23 cellular contexts compared by ENCODE assay signal in genomic region chr3:65080432-65080831, GRCh38.
A peak's percentile ranks its signal among the peaks of the same experiment; 100 is the strongest.
DNase-seq lines count a peak whose midpoint lies in the region; ATAC-seq and TF ChIP-seq lines count a peak whose summit lies in the region.
"Had no signal": no experiment of that assay in that cellular context is flagged by ENCODE, and none has a peak within 500 bp of the region (broad histone marks: within the 10 kb centered on the region; RNA-seq: fewer than 3 reads in every experiment).

No MANE protein-coding gene starts in this region.

- TF ChIP-seq POLR2A in thyroid gland (IDR thresholded peaks at IDR 0.05), result no peak

- H3K27me3 ChIP-seq in heart right ventricle, result no peaks in the 10 kb centered on the region
- H3K27me3 ChIP-seq in SJCRH30, result no peaks in the 10 kb centered on the region
- H3K27me3 ChIP-seq in hepatocyte, result no peaks in the 10 kb centered on the region
- H3K27me3 ChIP-seq in thyroid gland, result no peaks in the 10 kb centered on the region
- H3K27me3 ChIP-seq: body of pancreas, Peyer's patch, vagina had no signal

- H3K27ac ChIP-seq in heart right ventricle (no peak overlapping the region), SJCRH30 (no peak overlapping the region), hepatocyte (no peak overlapping the region), thyroid gland (no peak overlapping the region)
- H3K27ac ChIP-seq: body of pancreas, dorsolateral prefrontal cortex, Peyer's patch, vagina had no signal

- H3K36me3 ChIP-seq in heart right ventricle (no peaks in the 10 kb centered on the region), SJCRH30 (no peaks in the 10 kb centered on the region), hepatocyte (replicated peaks; ENCODE audit: insufficient read depth, low read depth) (no peaks in the 10 kb centered on the region), thyroid gland (no peaks in the 10 kb centered on the region)
- H3K36me3 ChIP-seq: Peyer's patch, vagina had no signal

- H3K79me2 ChIP-seq in hepatocyte, result no peaks in the 10 kb centered on the region

- DNase-seq in heart right ventricle (peak in 1 of 2 donors; percentile 5), Right ventricle myocardium inferior (ENCODE audit: missing footprints) (no peak), SJCRH30 (peak; percentile 3 to 4), hepatocyte (ENCODE audit: low spot score) (peak; percentile 21), thyroid gland (peak; percentile 15 to 29), NCI-H1930 (lab: John Stamatoyannopoulos, UW) (no peak)
- DNase-seq: activated T-cell treated with anti-CD3 and anti-CD28 coated beads, Interleukin-2, amount 50 U/mL, for 72 hours; CD8-positive, alpha-beta memory T cell; dorsolateral prefrontal cortex; immature natural killer cell; IMR-90; midbrain; MV-4-11; NCI-H2081 treated with DMSO at 0.1 percent for 48 hours; NCI-H748 treated with DMSO at 0.1 percent for 48 hours; Peyer's patch; stimulated activated CD4-positive, alpha-beta T cell treated with anti-CD3 and anti-CD28 coated beads, Interleukin-4, amount 100 ng/mL, for 1 hour; T-cell had no signal

- H3K4me1 ChIP-seq in heart right ventricle (peaks cover 0 to 9% (median 0%) of the 10 kb centered on the region in 9 donors), SJCRH30 (no peaks in the 10 kb centered on the region), hepatocyte (ENCODE audit: insufficient read depth) (no peaks in the 10 kb centered on the region), thyroid gland (no peaks in the 10 kb centered on the region)
- H3K4me1 ChIP-seq: body of pancreas, Peyer's patch, vagina had no signal

- no peaks in the 10 kb centered on the region for H4K20me1 ChIP-seq in hepatocyte (ENCODE audit: insufficient read depth, poor library complexity, severe bottlenecking)

- ATAC-seq in heart right ventricle (peak in 2 of 8 donors; percentile 48 to 83), Right ventricle myocardium inferior (no peak), GM19455 (IDR thresholded peaks at IDR 0.05; ENCODE audit: unreplicated experiment) (no peak), GM21528 (IDR thresholded peaks at IDR 0.05; ENCODE audit: low FRiP score, unreplicated experiment) (no peak)
- ATAC-seq: activated T-cell treated with anti-CD3 and anti-CD28 coated beads, Interleukin-2, amount 50 U/mL, for 72 hours; body of pancreas; esophagus mucosa; T-cell had no signal

- no peak overlapping the region for H2AFZ ChIP-seq in hepatocyte

- H3K4me2 ChIP-seq in hepatocyte, result no peak overlapping the region

- H3K9me3 ChIP-seq in heart right ventricle, result peaks cover 0 to 9% (median 0%) of the 10 kb centered on the region in 11 donors
- no peaks in the 10 kb centered on the region for H3K9me3 ChIP-seq in SJCRH30 (replicated peaks)
- H3K9me3 ChIP-seq in hepatocyte (ENCODE audit: low read depth), result no peaks in the 10 kb centered on the region
- no peaks in the 10 kb centered on the region for H3K9me3 ChIP-seq in thyroid gland
- H3K9me3 ChIP-seq: body of pancreas, Peyer's patch, vagina had no signal

- WGBS in heart right ventricle, 2 donors, result 57 to 58% methylated on average over 3 of the region's 3 CpGs
- 88% methylated on average over 3 of the region's 3 CpGs for WGBS in hepatocyte (ENCODE audit: low lambda C conversion rate, missing lambda C conversion rate)
- WGBS in thyroid gland, 2 donors, result 66 to 75% methylated on average over 3 of the region's 3 CpGs

- intact Hi-C loops in heart right ventricle (cut with DNase I) (loop anchor here in 1 of 10 donors (10.0 kb wide), 1 partner anchor 396 kb away; the partner anchor contains the start of gene ADAMTS9), Right ventricle myocardium inferior (cut with DNase I) (loop anchor here (1.0 kb wide), 1 partner anchor 394 kb away; no protein-coding TSS in a partner anchor), thyroid gland (cut with DNase I) (no loop called here)

- H3K4me3 ChIP-seq in heart right ventricle, result no peak overlapping the region
- no peak overlapping the region for H3K4me3 ChIP-seq in SJCRH30
- H3K4me3 ChIP-seq in hepatocyte, result no peak overlapping the region
- H3K4me3 ChIP-seq in thyroid gland (replicated peaks in 1 of 3), result no peak overlapping the region
- H3K4me3 ChIP-seq: body of pancreas, dorsolateral prefrontal cortex, Peyer's patch, vagina had no signal

- no peaks in the 10 kb centered on the region for H3K9me2 ChIP-seq in hepatocyte (replicated peaks; ENCODE audit: insufficient read depth)

- TF ChIP-seq CTCF in heart right ventricle (IDR thresholded peaks at IDR 0.05) (peak in 5 of 9 donors; percentile 9 to 47 (median 35)), hepatocyte (IDR thresholded peaks at IDR 0.05; ENCODE audit: poor library complexity) (no peak), thyroid gland (IDR thresholded peaks at IDR 0.05) (peak in 3 of 6 experiments; percentile 15 to 34 (median 21))

Comparison
In these comparisons a context has a peak if more than half of its experiments do, and no peak if none do; other contexts are left out.
1. DNase-seq: peak in SJCRH30 (2 of 2), hepatocyte (single experiment) and thyroid gland (2 of 2); none in Right ventricle myocardium inferior (single experiment) and NCI-H1930 (0 of 2).